Comparison of ENCODE assay signal across 21 cellular contexts in the genomic region with DNA sequence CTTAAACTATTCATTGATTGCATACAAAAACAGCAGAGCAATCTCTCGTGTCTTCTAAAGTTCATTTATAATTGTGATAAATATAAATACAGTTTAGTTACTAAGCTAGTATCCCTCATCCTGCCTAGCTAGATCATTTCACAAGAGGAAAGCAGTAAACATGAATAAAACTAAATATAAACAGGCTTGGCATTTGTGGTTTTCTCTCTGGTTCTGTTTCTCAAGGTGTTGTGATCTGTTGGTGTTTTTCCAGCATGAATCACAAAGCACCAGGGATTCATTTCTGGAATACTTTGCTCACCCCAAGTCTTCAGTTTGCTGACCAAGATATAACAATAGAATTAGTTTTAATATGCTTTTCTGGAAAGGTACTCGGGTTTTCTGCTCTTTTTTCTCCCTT. TPM values are rescaled to one million over a fixed set of nuclear protein-coding genes. Genes with fewer than 3 reads are reported as not detected.
DNase-seq lines count a peak whose midpoint lies in the region; ATAC-seq and TF ChIP-seq lines count a peak whose summit lies in the region.
"Had no signal": no experiment of that assay in that cellular context is flagged by ENCODE, and none has a peak within 500 bp of the region (broad histone marks: within the 10 kb centered on the region; RNA-seq: fewer than 3 reads in every experiment).

No MANE protein-coding gene starts in this region.

- ATAC-seq in GM21723 (IDR thresholded peaks at IDR 0.05; ENCODE audit: unreplicated experiment) (no peak), HG03521 (IDR thresholded peaks at IDR 0.05; ENCODE audit: unreplicated experiment) (no peak), HG03135 (IDR thresholded peaks at IDR 0.05; ENCODE audit: unreplicated experiment) (no peak)
- ATAC-seq: body of pancreas; left lobe of liver; Right ventricle myocardium inferior; stimulated activated memory B cell treated with anti-CD40 and anti-IgM and Interleukin-4, amounts not matched to agents 10 μg/mL and 1 μg/mL and 100 μg/mL, for 72 hours had no signal

- DNase-seq in ELR (ENCODE audit: low read depth), result peak; percentile 85
- DNase-seq in RPMI7951 (ENCODE audit: low read depth), result peak; percentile 47
- DNase-seq in epithelial cell of proximal tubule (ENCODE audit: low read depth), result peak; percentile 48
- peak; percentile 93 for DNase-seq in renal cortical epithelial cell (ENCODE audit: low read depth)
- no peak for DNase-seq in NCI-H524 treated with DMSO at 0.1 percent for 48 hours (lab: John Stamatoyannopoulos, UW)
- DNase-seq: activated CD4-positive, CD25-positive, alpha-beta regulatory T cell treated with anti-CD3 and anti-CD28 coated beads, Interleukin-2, amount 50 U/mL, for 72 hours; activated CD8-positive, alpha-beta memory T cell treated with anti-CD3 and anti-CD28 coated beads, Interleukin-2, amount 50 U/mL, for 4 hours; activated naive CD4-positive, alpha-beta T cell treated with Interleukin-2 at 50 U/mL for 16 hours; body of pancreas; DND-41; NCI-H1436 treated with DMSO at 0.1 percent for 48 hours; NCI-H2227 treated with DMSO at 0.1 percent for 48 hours; spleen; transverse colon had no signal

- no peak for TF ChIP-seq CTCF in epithelial cell of proximal tubule (conservative IDR thresholded peaks at IDR 0.05; ENCODE audit: low read depth, low read length)

- no peak overlapping the region for H3K4me3 ChIP-seq in epithelial cell of proximal tubule (ENCODE audit: low read depth, low read length)
- H3K4me3 ChIP-seq: body of pancreas, spleen, transverse colon had no signal

RNA-seq across cellular contexts. Expression of gene GLIS1, which starts 32.7 kb away (rescaled TPM):
- 1.3 and 1.9 TPM in 2 replicates for total RNA-seq in RPMI7951 (2014; rRNA removed; shearing (Covaris generic))
- total RNA-seq in epithelial cell of proximal tubule (2.5 and 2.7 TPM in 2 replicates), renal cortical epithelial cell (0.17 and 0.60 TPM in 2 replicates)
- total RNA-seq: left lobe of liver; Right ventricle myocardium inferior; T-helper 2 cell treated with Interferon-gamma antibody and Interleukin-4, amounts not matched to agents 100 ng/mL and 5 ng/mL, for 36 hours had no signal
